In genomic region chr17:38815576-38816193, GRCh38 we compare ENCODE assay signal across 2 cellular contexts.
TF ChIP-seq lines count a peak whose summit lies in the region.

No MANE protein-coding gene starts in this region.

TF ChIP-seq in IMR-90, 13 proteins besides CTCF, POLR2A, EP300 and RAD21:
- TF ChIP-seq CEBPB (IDR thresholded peaks at IDR 0.05; ENCODE audit: low read depth, low read length) (peak; percentile 58), NFE2L2 (IDR thresholded peaks at IDR 0.05; ENCODE audit: low read depth, low read length) (no peak)

TF ChIP-seq in liver, 16 proteins besides CTCF, POLR2A, EP300 and RAD21:
- no peak for TF ChIP-seq MAX (IDR thresholded peaks at IDR 0.05)
